ENCODE assay signal across 8 cellular contexts in genomic region chr1:42259059-42259738, GRCh38.
DNase-seq lines count a peak whose midpoint lies in the region; ATAC-seq and TF ChIP-seq lines count a peak whose summit lies in the region.

No MANE protein-coding gene starts in this region.

- H3K27me3 ChIP-seq in CD4-positive, alpha-beta T cell (ENCODE audit: control insufficient read depth, insufficient read depth, low read length) = no peaks in the 10 kb centered on the region

- no peak for ATAC-seq in CD4-positive, alpha-beta T cell (ENCODE audit: poor library complexity)
- ATAC-seq in HG03066 (IDR thresholded peaks at IDR 0.05; ENCODE audit: low read depth, unreplicated experiment) (peak; percentile 76), HG03196 (IDR thresholded peaks at IDR 0.05; ENCODE audit: unreplicated experiment) (no peak)

- BruUV-seq in MCF 10A (replicated peaks; lab: Mats Ljungman, UMichigan) = no TSS peak

- intact Hi-C loops in CD4-positive, alpha-beta T cell (cut with DNase I, micrococcal nuclease) = no loop called here
- intact Hi-C loops in MCF 10A (cut with micrococcal nuclease) = no loop called here

- H3K4me1 Mint-ChIP-seq in CD4-positive, alpha-beta T cell (ENCODE audit: low read depth) = peaks cover 61% of the 10 kb centered on the region
- H3K4me1 Mint-ChIP-seq in MCF 10A (ENCODE audit: insufficient read depth, unreplicated experiment) = peaks cover 18% of the 10 kb centered on the region

- POLR2A ChIA-PET in CD4-positive, alpha-beta T cell (lab: Charles Lee) = no interaction called here
- POLR2A ChIA-PET in MCF 10A (lab: Yijun Ruan, JAX) = interaction anchor here (0.7 to 1.6 kb wide), 4 partner anchors 10 to 63 kb away, joined by 3 to 4 read pairs (median 4); no protein-coding TSS in a partner anchor

- CTCF ChIA-PET in CD4-positive, alpha-beta T cell (lab: Charles Lee) = interaction anchor here (1.7 kb wide), 1 partner anchor 11 kb away, joined by 4 read pairs; no protein-coding TSS in a partner anchor
- CTCF ChIA-PET in MCF 10A (lab: Yijun Ruan, JAX) = no interaction called here

- H3K9me3 Mint-ChIP-seq in CD4-positive, alpha-beta T cell = no peaks in the 10 kb centered on the region
- H3K9me3 Mint-ChIP-seq in MCF 10A (ENCODE audit: unreplicated experiment) = no peaks in the 10 kb centered on the region

- H3K36me3 Mint-ChIP-seq in CD4-positive, alpha-beta T cell (ENCODE audit: low read depth) = peaks cover 57% of the 10 kb centered on the region
- peaks cover 17% of the 10 kb centered on the region for H3K36me3 Mint-ChIP-seq in MCF 10A (ENCODE audit: insufficient read depth, unreplicated experiment)

- no peak for DNase-seq in CD4-positive, alpha-beta T cell
- no peak for DNase-seq in MCF 10A (ENCODE audit: unreplicated experiment)
- peak; percentile 80 for DNase-seq in myocyte (ENCODE audit: low read depth)
- no peak for DNase-seq in hepatic stellate cell (ENCODE audit: low spot score)
- no peak for DNase-seq in cortex of kidney (lab: John Stamatoyannopoulos, UW)
- DNase-seq in NOMO-1 treated with DMSO at 0.1 percent for 48 hours (lab: John Stamatoyannopoulos, UW; ENCODE audit: unreplicated experiment) = no peak

- no peak overlapping the region for H3K4me3 Mint-ChIP-seq in CD4-positive, alpha-beta T cell
- no peak overlapping the region for H3K4me3 Mint-ChIP-seq in MCF 10A (ENCODE audit: unreplicated experiment)

- no peak overlapping the region for H3K27ac ChIP-seq in CD4-positive, alpha-beta T cell (ENCODE audit: low read depth, low read length)

- no peaks in the 10 kb centered on the region for H3K9me3 ChIP-seq in CD4-positive, alpha-beta T cell (ENCODE audit: control insufficient read depth, low read length)

- TF ChIP-seq CTCF in CD4-positive, alpha-beta T cell (IDR thresholded peaks at IDR 0.05) = no peak
- TF ChIP-seq CTCF in MCF 10A (IDR thresholded peaks at IDR 0.05; ENCODE audit: unreplicated experiment) = no peak

- no peaks in the 10 kb centered on the region for H3K27me3 Mint-ChIP-seq in CD4-positive, alpha-beta T cell
- no peaks in the 10 kb centered on the region for H3K27me3 Mint-ChIP-seq in MCF 10A (ENCODE audit: insufficient read depth, unreplicated experiment)

- H3K27ac Mint-ChIP-seq in CD4-positive, alpha-beta T cell = peak overlapping the region; percentile 39
- H3K27ac Mint-ChIP-seq in MCF 10A (ENCODE audit: low read depth, unreplicated experiment) = peak overlapping the region; percentile 6
